Comparison of ENCODE assay signal across 19 cellular contexts in genomic region chr12:105296116-105297095, GRCh38.
"Had no signal": no experiment of that assay in that cellular context is flagged by ENCODE, and none has a peak within 500 bp of the region (broad histone marks: within the 10 kb centered on the region; RNA-seq: fewer than 3 reads in every experiment).

No MANE protein-coding gene starts in this region.

- H3K27me3 Mint-ChIP-seq: activated CD4-positive, alpha-beta memory T cell treated with anti-CD3 and anti-CD28 coated beads, Interleukin-2, amount 10 ng/mL, durations not matched to agents 7 days and 5 days; activated naive CD8-positive, alpha-beta T cell treated with anti-CD3 and anti-CD28 coated beads, Interleukin-2, amount 50 U/mL, for 24 hours; stimulated activated memory B cell treated with anti-CD40 and anti-IgM and Interleukin-4, amounts not matched to agents 10 μg/mL and 1 μg/mL and 100 μg/mL, for 72 hours had no signal

- H3K4me1 Mint-ChIP-seq: activated CD4-positive, alpha-beta memory T cell treated with anti-CD3 and anti-CD28 coated beads, Interleukin-2, amount 10 ng/mL, durations not matched to agents 7 days and 5 days; activated naive CD4-positive, alpha-beta T cell treated with anti-CD3 and anti-CD28 coated beads, Interleukin-2, amount 10 ng/mL, durations not matched to agents 7 days and 5 days; activated naive CD8-positive, alpha-beta T cell treated with anti-CD3 and anti-CD28 coated beads, Interleukin-2, amount 50 U/mL, for 24 hours; naive thymus-derived CD4-positive, alpha-beta T cell; stimulated activated memory B cell treated with anti-CD40 and anti-IgM and Interleukin-4, amounts not matched to agents 10 μg/mL and 1 μg/mL and 100 μg/mL, for 72 hours had no signal

- H3K4me3 Mint-ChIP-seq: activated CD4-positive, alpha-beta memory T cell treated with anti-CD3 and anti-CD28 coated beads, Interleukin-2, amount 10 ng/mL, durations not matched to agents 7 days and 5 days; activated naive CD4-positive, alpha-beta T cell treated with anti-CD3 and anti-CD28 coated beads, Interleukin-2, amount 10 ng/mL, durations not matched to agents 7 days and 5 days; activated naive CD8-positive, alpha-beta T cell treated with anti-CD3 and anti-CD28 coated beads, Interleukin-2, amount 50 U/mL, for 24 hours; activated T-cell treated with anti-CD3 and anti-CD28 coated beads, Interleukin-2, amount 50 U/mL, for 4 hours; naive thymus-derived CD4-positive, alpha-beta T cell; stimulated activated memory B cell treated with anti-CD40 and anti-IgM and Interleukin-4, amounts not matched to agents 10 μg/mL and 1 μg/mL and 100 μg/mL, for 72 hours had no signal

- DNase-seq: activated CD4-positive, alpha-beta memory T cell treated with anti-CD3 and anti-CD28 coated beads, Interleukin-2, amount 10 ng/mL, durations not matched to agents 7 days and 5 days; activated CD4-positive, alpha-beta T cell treated with anti-CD3 and anti-CD28 coated beads for 48 hours; activated CD4-positive, CD25-positive, alpha-beta regulatory T cell; activated naive CD4-positive, alpha-beta T cell treated with anti-CD3 and anti-CD28 coated beads, Interleukin-2, amount 10 ng/mL, durations not matched to agents 7 days and 5 days; activated naive CD8-positive, alpha-beta T cell treated with anti-CD3 and anti-CD28 coated beads, Interleukin-2, amount 50 U/mL, for 24 hours; activated T-cell treated with anti-CD3 and anti-CD28 coated beads, Interleukin-2, amount 50 U/mL, for 4 hours; aorta; brain microvascular endothelial cell; central memory CD4-positive, alpha-beta T cell; dorsolateral prefrontal cortex; mesenchymal stem cell; naive thymus-derived CD4-positive, alpha-beta T cell; spleen; stimulated activated CD4-positive, alpha-beta T cell treated with anti-CD3 and anti-CD28 coated beads, Interleukin-4, amount 100 ng/mL, for 4 hours; T-helper 1 cell; T-helper 9 cell; upper lobe of left lung had no signal

- H3K27ac Mint-ChIP-seq: activated CD4-positive, alpha-beta memory T cell treated with anti-CD3 and anti-CD28 coated beads, Interleukin-2, amount 10 ng/mL, durations not matched to agents 7 days and 5 days; activated naive CD4-positive, alpha-beta T cell treated with anti-CD3 and anti-CD28 coated beads, Interleukin-2, amount 10 ng/mL, durations not matched to agents 7 days and 5 days; activated naive CD8-positive, alpha-beta T cell treated with anti-CD3 and anti-CD28 coated beads, Interleukin-2, amount 50 U/mL, for 24 hours; naive thymus-derived CD4-positive, alpha-beta T cell; stimulated activated memory B cell treated with anti-CD40 and anti-IgM and Interleukin-4, amounts not matched to agents 10 μg/mL and 1 μg/mL and 100 μg/mL, for 72 hours had no signal

- H3K4me3 ChIP-seq: dorsolateral prefrontal cortex, spleen, thoracic aorta, upper lobe of left lung had no signal
